ENCODE assay signal across 1 cellular context in genomic region chr1:227793948-227794812, GRCh38.
TF ChIP-seq lines count a peak whose summit lies in the region.

No MANE protein-coding gene starts in this region.

TF ChIP-seq in HEK293, 187 proteins besides CTCF, POLR2A, EP300 and RAD21 (continued from another document and continues in another):
- TF ChIP-seq ZBTB6 (tag by site-specific recombination; IDR thresholded peaks at IDR 0.05), result no peak
- peak; percentile 99 for TF ChIP-seq WT1 (tag by site-specific recombination; IDR thresholded peaks at IDR 0.05)
- TF ChIP-seq FEZF1 (tag by site-specific recombination; IDR thresholded peaks at IDR 0.05), result peak; percentile 83
- TF ChIP-seq ZNF785 (tag by site-specific recombination; IDR thresholded peaks at IDR 0.05), result no peak
- no peak for TF ChIP-seq ZNF629 (tag by site-specific recombination; IDR thresholded peaks at IDR 0.05)
- no peak for TF ChIP-seq ZNF621 (tag by site-specific recombination; IDR thresholded peaks at IDR 0.05)
- no peak for TF ChIP-seq ZNF19 (tag by site-specific recombination; IDR thresholded peaks at IDR 0.05; ENCODE audit: low read depth)
- TF ChIP-seq ZXDB (tag by site-specific recombination; IDR thresholded peaks at IDR 0.05), result 0 out of 2 replicates have a peak, but pooled peaks have one; percentile 14
- 0 out of 2 replicates have a peak, but pooled peaks have one; percentile 27 for TF ChIP-seq ZNF366 (tag by site-specific recombination; conservative IDR thresholded peaks at IDR 0.05)
- no peak for TF ChIP-seq ZNF707 (tag by site-specific recombination; IDR thresholded peaks at IDR 0.05)
- no peak for TF ChIP-seq ZNF660 (tag by site-specific recombination; IDR thresholded peaks at IDR 0.05)
- TF ChIP-seq INSM2 (tag by site-specific recombination; IDR thresholded peaks at IDR 0.05), result peak; percentile 66; the same call in 1 of the 2 replicates
- peak; percentile 28; the same call in 1 of the 2 replicates for TF ChIP-seq ZNF341 (tag by site-specific recombination; IDR thresholded peaks at IDR 0.05; ENCODE audit: low read depth)
- TF ChIP-seq EGR2 (tag by site-specific recombination; IDR thresholded peaks at IDR 0.05; ENCODE audit: low read depth), result peak; percentile 90
- TF ChIP-seq TRIM28 (IDR thresholded peaks at IDR 0.05; ENCODE audit: borderline replicate concordance, low read length), result no peak
- TF ChIP-seq ZNF24 (tag by site-specific recombination; IDR thresholded peaks at IDR 0.05), result no peak
- no peak for TF ChIP-seq ZNF433 (tag by site-specific recombination; IDR thresholded peaks at IDR 0.05; ENCODE audit: low read depth)
- TF ChIP-seq OSR2 (tag by site-specific recombination; IDR thresholded peaks at IDR 0.05), result peak; percentile 42
- peak; percentile 92 for TF ChIP-seq ZNF600 (tag by site-specific recombination; IDR thresholded peaks at IDR 0.05)
- TF ChIP-seq PATZ1 (tag by site-specific recombination; IDR thresholded peaks at IDR 0.05), result peak; percentile 80
- no peak for TF ChIP-seq ZNF223 (tag by site-specific recombination; IDR thresholded peaks at IDR 0.05)
- TF ChIP-seq ZNF404 (tag by site-specific recombination; IDR thresholded peaks at IDR 0.05), result no peak
- TF ChIP-seq ZNF585B (tag by site-specific recombination; IDR thresholded peaks at IDR 0.05), result no peak
- TF ChIP-seq ZNF398 (tag by site-specific recombination; IDR thresholded peaks at IDR 0.05), result peak; percentile 46; the same call in 1 of the 2 replicates
- no peak for TF ChIP-seq GLI2 (tag by site-specific recombination; IDR thresholded peaks at IDR 0.05; ENCODE audit: borderline replicate concordance, low read depth)
- no peak for TF ChIP-seq ZNF184 (tag by site-specific recombination; IDR thresholded peaks at IDR 0.05)
- TF ChIP-seq ZFHX2 (tag by site-specific recombination; conservative IDR thresholded peaks at IDR 0.05), result peak; percentile 94
- no peak for TF ChIP-seq ZNF311 (tag by site-specific recombination; IDR thresholded peaks at IDR 0.05; ENCODE audit: borderline replicate concordance)
- peak; percentile 77 for TF ChIP-seq ZNF692 (tag by site-specific recombination; IDR thresholded peaks at IDR 0.05)
- TF ChIP-seq ZNF530 (tag by site-specific recombination; IDR thresholded peaks at IDR 0.05; ENCODE audit: low read depth), result no peak
- TF ChIP-seq ZNF354C (tag by site-specific recombination; IDR thresholded peaks at IDR 0.05; ENCODE audit: borderline replicate concordance, low read depth), result no peak
- no peak for TF ChIP-seq ZNF664 (tag by site-specific recombination; IDR thresholded peaks at IDR 0.05)
- no peak for TF ChIP-seq ZNF510 (tag by site-specific recombination; IDR thresholded peaks at IDR 0.05; ENCODE audit: insufficient replicate concordance)
- peak; percentile 69 for TF ChIP-seq KLF1 (tag by site-specific recombination; IDR thresholded peaks at IDR 0.05)
- no peak for TF ChIP-seq HOXD13 (CRISPR knock-in tag; IDR thresholded peaks at IDR 0.05; ENCODE audit: borderline replicate concordance)
- no peak for TF ChIP-seq ELK4 (IDR thresholded peaks at IDR 0.05; ENCODE audit: borderline replicate concordance, low read depth, low read length)
- no peak for TF ChIP-seq ZBTB10 (tag by site-specific recombination; IDR thresholded peaks at IDR 0.05)
- no peak for TF ChIP-seq ZNF701 (tag by site-specific recombination; IDR thresholded peaks at IDR 0.05)
- peak; percentile 94 for TF ChIP-seq ZNF335 (tag by site-specific recombination; conservative IDR thresholded peaks at IDR 0.05)
- no peak for TF ChIP-seq ZNF280D (tag by site-specific recombination; IDR thresholded peaks at IDR 0.05)
